In genomic region chr1:2520806-2521205, GRCh38 we compare ENCODE assay signal across 11 cellular contexts. TPM values are rescaled to one million over a fixed set of nuclear protein-coding genes. Genes with fewer than 3 reads are reported as not detected.
"Had no signal": no experiment of that assay in that cellular context is flagged by ENCODE, and none has a peak within 500 bp of the region (broad histone marks: within the 10 kb centered on the region; RNA-seq: fewer than 3 reads in every experiment).

No MANE protein-coding gene starts in this region.

- H3K36me3 Mint-ChIP-seq: IgD-negative memory B cell had no signal

- H3K4me3 Mint-ChIP-seq: HFFc6 had no signal

- H3K9ac ChIP-seq: GM23248, KMS-11 had no signal

- H3K27me3 Mint-ChIP-seq: IgD-negative memory B cell had no signal

- H3K9me3 Mint-ChIP-seq: HFFc6, IgD-negative memory B cell had no signal

- DNase-seq: GM23248, GOT3, H7, HFFc6, KBM-7 had no signal

- ATAC-seq: HCT116 had no signal

- H3K4me3 ChIP-seq: GM23248, HAP-1 had no signal

- H3K27ac ChIP-seq: GM23248, KMS-11 had no signal

- H3K9me3 ChIP-seq: HAP-1 had no signal

- H2AFZ ChIP-seq: GM23248 had no signal

- FAIRE-seq: HTR-8/SVneo had no signal

- H3K4me2 ChIP-seq: KMS-11 had no signal

- H3K27ac Mint-ChIP-seq: HFFc6, IgD-negative memory B cell had no signal

RNA-seq across cellular contexts. Expression of gene HES5, which starts 9.3 kb away (rescaled TPM):
- total RNA-seq: GM23248, H4 had no signal

RNA-seq across cellular contexts. Expression of gene PLCH2, which starts 44.7 kb away (rescaled TPM):
- total RNA-seq: GM23248 had no signal
